Comparison of ENCODE assay signal across 23 cellular contexts in genomic region chrY:19521976-19522375, GRCh38.
"Had no signal": no experiment of that assay in that cellular context is flagged by ENCODE, and none has a peak within 500 bp of the region (broad histone marks: within the 10 kb centered on the region; RNA-seq: fewer than 3 reads in every experiment).

No MANE protein-coding gene starts in this region.

- DNase-seq: dermis blood vessel endothelial cell; dorsolateral prefrontal cortex; effector CD4-positive, alpha-beta T cell; effector memory CD4-positive, alpha-beta T cell; erythroblast; esophagus squamous epithelium; foreskin fibroblast; foreskin melanocyte; gastrocnemius medialis; glutamatergic neuron; head of caudate nucleus; heart right ventricle; hippocampal formation; left cardiac atrium; left lung; left ventricle myocardium superior; lower lobe of right lung; mesenchymal stem cell; mucosa of descending colon had no signal

- ATAC-seq: esophagus mucosa, gastrocnemius medialis, heart right ventricle, left cardiac atrium, left lung, left ventricle myocardium superior, lower lobe of right lung, mucosa of descending colon had no signal

- H3K9me3 Mint-ChIP-seq: mesothelial cell of epicardium had no signal

- H3K4me3 ChIP-seq: coronary artery, dorsolateral prefrontal cortex, esophagus squamous epithelium, gastrocnemius medialis, heart right ventricle, left lung, lower lobe of right lung, mucosa of descending colon had no signal

- H3K4me1 ChIP-seq: esophagus squamous epithelium, gastrocnemius medialis, heart right ventricle, left lung, lower lobe of right lung had no signal

- H3K4me1 Mint-ChIP-seq: mesothelial cell of epicardium had no signal

- H3K4me3 Mint-ChIP-seq: mesothelial cell of epicardium had no signal

- H3K36me3 Mint-ChIP-seq: mesothelial cell of epicardium had no signal

- H3K27ac Mint-ChIP-seq: mesothelial cell of epicardium had no signal

- H3K27me3 ChIP-seq: dorsolateral prefrontal cortex, esophagus squamous epithelium, gastrocnemius medialis, heart right ventricle, left lung had no signal

- H3K9me3 ChIP-seq: esophagus squamous epithelium, gastrocnemius medialis, heart right ventricle, left lung, lower lobe of right lung, mucosa of descending colon had no signal

- H3K27ac ChIP-seq: coronary artery, dorsolateral prefrontal cortex, epithelial cell of prostate, esophagus squamous epithelium, gastrocnemius medialis, heart right ventricle, left lung, lower lobe of right lung had no signal

- H3K36me3 ChIP-seq: esophagus squamous epithelium, gastrocnemius medialis, heart right ventricle, left lung, lower lobe of right lung had no signal
